16 cellular contexts compared by ENCODE assay signal in the genomic region with DNA sequence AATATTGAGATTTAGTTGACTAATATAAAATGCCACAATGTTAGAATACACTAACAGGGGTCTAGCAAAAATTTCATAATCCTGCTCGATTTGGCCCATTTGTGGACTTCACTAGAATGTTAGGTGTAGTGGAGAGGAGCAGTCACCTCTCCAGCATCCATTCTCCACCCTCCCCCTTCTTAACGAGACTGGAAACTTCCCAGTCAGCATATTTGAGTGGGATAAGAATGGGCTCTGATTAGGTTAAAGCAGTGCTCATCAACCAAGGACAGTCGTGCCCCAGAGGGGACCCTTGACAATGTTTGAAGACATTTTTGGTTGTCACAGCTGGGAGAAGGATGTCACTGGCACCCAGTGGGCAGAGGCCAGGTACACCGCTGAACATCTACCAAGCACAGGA. TPM values are rescaled to one million over a fixed set of nuclear protein-coding genes. Genes with fewer than 3 reads are reported as not detected.
DNase-seq lines count a peak whose midpoint lies in the region; FAIRE-seq and TF ChIP-seq lines count a peak whose summit lies in the region.
"Had no signal": no experiment of that assay in that cellular context is flagged by ENCODE, and none has a peak within 500 bp of the region (broad histone marks: within the 10 kb centered on the region; RNA-seq: fewer than 3 reads in every experiment).

No MANE protein-coding gene starts in this region.

- no peak overlapping the region for H2BK15ac ChIP-seq in H1 (ENCODE audit: low read length)
- H2BK15ac ChIP-seq in neuronal stem cell (ENCODE audit: low read length), result no peak overlapping the region

- no peak for TF ChIP-seq RAD21 in H1 (IDR thresholded peaks at IDR 0.05 in 1 of 2, conservative IDR thresholded peaks at IDR 0.05 in 1 of 2; ENCODE audit: low read depth in 2 of 2, low read length in 2 of 2)

- H3K9ac ChIP-seq in H1 (replicated peaks in 1 of 4; ENCODE audit: extremely low read depth in 1 of 4, low read depth in 3 of 4, low read length in 3 of 4) (no peak overlapping the region), neuronal stem cell (ENCODE audit: low read depth, low read length, poor library complexity) (no peak overlapping the region), kidney (ENCODE audit: low read length in 2 of 2) (no peak overlapping the region)

- WGBS in H1 (ENCODE audit: extremely low coverage in 1 of 2, insufficient coverage in 1 of 2, insufficient read length in 1 of 2, insufficient replicate concordance in 2 of 2, low coverage in 1 of 2, low lambda C conversion rate in 2 of 2, missing lambda C conversion rate in 1 of 2), 2 experiments, result 87% methylated on average over 4 of the region's 4 CpGs; no CpG with 5 or more reads in 1 of the 2 experiments
- WGBS in neuronal stem cell (ENCODE audit: extremely low coverage in 2 of 2, insufficient read length in 2 of 2, insufficient replicate concordance in 1 of 2), 2 donors, result no CpG with 5 or more reads among the region's 4 CpGs

- TF ChIP-seq POLR2A in H1 (IDR thresholded peaks at IDR 0.05; ENCODE audit: control extremely low read depth in 1 of 2, low read depth in 2 of 2, low read length in 2 of 2), result no peak

- H3K36me3 ChIP-seq in Caco-2 (ENCODE audit: control insufficient read depth, insufficient read depth, low read length) (no peaks in the 10 kb centered on the region), H1 (ENCODE audit: control insufficient read depth in 2 of 4, insufficient read depth in 4 of 4, low read length in 3 of 4) (no peaks in the 10 kb centered on the region; a peak in 1 of 8 replicates), neuronal stem cell (replicated peaks in 1 of 2; ENCODE audit: control insufficient read depth in 2 of 2, insufficient read depth in 2 of 2, low read length in 2 of 2) (no peaks in the 10 kb centered on the region), kidney (ENCODE audit: control insufficient read depth in 1 of 2, insufficient read depth in 2 of 2, low read length in 2 of 2) (no peaks in the 10 kb centered on the region)

- peak; percentile 25 for DNase-seq in NCI-H510A treated with DMSO at 0.1 percent for 48 hours (lab: John Stamatoyannopoulos, UW)
- no peak for DNase-seq in NCI-H510A (lab: John Stamatoyannopoulos, UW)
- no peak for DNase-seq in Caco-2
- DNase-seq in H1 (ENCODE audit: low read depth in 1 of 2, low spot score in 2 of 2), result no peak
- DNase-seq in neuronal stem cell (ENCODE audit: low spot score), result no peak
- DNase-seq in retina, result no peak
- DNase-seq in kidney, result no peak
- no peak for DNase-seq in SIG-M5 (lab: John Stamatoyannopoulos, UW)
- DNase-seq: CD8-positive, alpha-beta T cell; COR-L47; EL; HCEC 1CT; HFFc6 had no signal

- POLR2A ChIA-PET in Caco-2 (lab: Charles Lee) (no interaction called here), H1 (lab: Charles Lee; ENCODE audit: partially characterized antibody) (no interaction called here)

- H3K23ac ChIP-seq in H1 (ENCODE audit: insufficient read length) (no peak overlapping the region), neuronal stem cell (ENCODE audit: low read depth, low read length, poor library complexity) (no peak overlapping the region)

- peaks cover 9% of the 10 kb centered on the region for H3K9me3 Mint-ChIP-seq in Caco-2 (ENCODE audit: unreplicated experiment)
- H3K9me3 Mint-ChIP-seq: CD8-positive, alpha-beta T cell; HFFc6 had no signal

- H2AFZ ChIP-seq in H1 (ENCODE audit: low read length) (no peak overlapping the region), neuronal stem cell (ENCODE audit: low read length) (no peak overlapping the region)

- H3K9me3 ChIP-seq in Caco-2 (no peaks in the 10 kb centered on the region), H1 (ENCODE audit: insufficient read depth in 2 of 2, low read depth in 1 of 2, low read length in 1 of 2) (no peaks in the 10 kb centered on the region; a peak in 1 of 4 replicates), neuronal stem cell (replicated peaks in 1 of 2; ENCODE audit: control insufficient read depth in 2 of 2, insufficient read depth in 1 of 2, low read depth in 1 of 2, low read length in 2 of 2) (peaks cover 0 to 2% of the 10 kb centered on the region in 2 donors), kidney (ENCODE audit: control insufficient read depth in 1 of 2, low read length in 2 of 2) (no peaks in the 10 kb centered on the region)

- intact Hi-C loops in Caco-2 (cut with micrococcal nuclease; ENCODE audit: unreplicated experiment) (no loop called here), kidney (cut with DNase I) (no loop called here)

- H3K36me3 Mint-ChIP-seq in Caco-2 (ENCODE audit: insufficient read depth, unreplicated experiment), result peaks cover 12% of the 10 kb centered on the region
- H3K36me3 Mint-ChIP-seq: CD14-positive monocyte; CD8-positive, alpha-beta T cell had no signal

- H3K79me1 ChIP-seq in H1 (ENCODE audit: low read depth, low read length) (no peaks in the 10 kb centered on the region; the same call in 1 of the 2 replicates), neuronal stem cell (ENCODE audit: low read depth, low read length) (no peaks in the 10 kb centered on the region)

- H4K20me1 ChIP-seq in H1 (replicated peaks in 1 of 2; ENCODE audit: control insufficient read depth in 1 of 2, insufficient read depth in 2 of 2, low read length in 2 of 2), result peaks cover 0 to 3% of the 10 kb centered on the region in 2 experiments

- no TSS peak for BruUV-seq in Caco-2 (replicated peaks; lab: Mats Ljungman, UMichigan)

- H3K4ac ChIP-seq in H1 (replicated peaks; ENCODE audit: insufficient read length, low read depth, low read length), result no peak overlapping the region
- H3K4ac ChIP-seq in neuronal stem cell (ENCODE audit: low read length), result no peak overlapping the region

- no peak overlapping the region for H2BK120ac ChIP-seq in H1 (replicated peaks; ENCODE audit: low read depth, low read length)
- no peak overlapping the region for H2BK120ac ChIP-seq in neuronal stem cell (ENCODE audit: low read depth, low read length)

- H2AK5ac ChIP-seq in H1 (ENCODE audit: low read depth, low read length), result no peak overlapping the region
- no peak overlapping the region for H2AK5ac ChIP-seq in neuronal stem cell (ENCODE audit: low read depth, low read length)

- peaks cover 29% of the 10 kb centered on the region for H3K4me1 Mint-ChIP-seq in Caco-2 (ENCODE audit: low read depth, unreplicated experiment)

- H3K23me2 ChIP-seq in H1 (ENCODE audit: low read depth, low read length), result no peaks in the 10 kb centered on the region

- no peak overlapping the region for H3K56ac ChIP-seq in H1 (replicated peaks; ENCODE audit: insufficient read length, low read depth, low read length)

- H3K27ac ChIP-seq in H1 (ENCODE audit: low read depth, low read length) (no peak overlapping the region), neuronal stem cell (replicated peaks; ENCODE audit: low read length) (no peak overlapping the region), kidney (ENCODE audit: low read depth in 2 of 2, low read length in 2 of 2) (no peak overlapping the region)

- H3K79me2 ChIP-seq in H1 (ENCODE audit: control insufficient read depth in 1 of 2, insufficient read depth in 2 of 2, low read length in 2 of 2), result peaks cover 0 to under 1% of the 10 kb centered on the region in 2 experiments; a peak in 1 of 4 replicates

- H3K18ac ChIP-seq in H1 (ENCODE audit: extremely low read depth, low read length), result no peak overlapping the region
- H3K18ac ChIP-seq in neuronal stem cell (ENCODE audit: low read length), result peak overlapping the region; percentile 7

- H4K91ac ChIP-seq in H1 (replicated peaks; ENCODE audit: insufficient read length, low read length), result no peak overlapping the region
- H4K91ac ChIP-seq in neuronal stem cell (ENCODE audit: low read depth, low read length, poor library complexity), result no peak overlapping the region

- H3K4me1 ChIP-seq in Caco-2, result peaks cover 31% of the 10 kb centered on the region
- H3K4me1 ChIP-seq in H1 (replicated peaks in 1 of 4; ENCODE audit: control insufficient read depth in 3 of 4, insufficient read depth in 4 of 4, low read length in 3 of 4), result no peaks in the 10 kb centered on the region; a peak in 1 of 7 replicates
- peaks cover 5 to 7% of the 10 kb centered on the region in 2 donors for H3K4me1 ChIP-seq in neuronal stem cell (ENCODE audit: control insufficient read depth in 2 of 2, insufficient read depth in 1 of 2, low read depth in 1 of 2, low read length in 2 of 2)
- H3K4me1 ChIP-seq in kidney (ENCODE audit: control insufficient read depth in 1 of 2, insufficient read depth in 1 of 2, low read depth in 1 of 2, low read length in 2 of 2), result peaks cover 2 to 21% of the 10 kb centered on the region in 2 donors

- no peak for TF ChIP-seq EP300 in H1 (IDR thresholded peaks at IDR 0.05; ENCODE audit: borderline replicate concordance in 1 of 2, low read depth in 2 of 2, low read length in 2 of 2)

- no peak for TF ChIP-seq CTCF in Caco-2 (IDR thresholded peaks at IDR 0.05; ENCODE audit: insufficient read depth in 1 of 2, low read depth in 1 of 2, low read length in 1 of 2, severe bottlenecking in 1 of 2, unreplicated experiment in 1 of 2)
- no peak for TF ChIP-seq CTCF in H1 (IDR thresholded peaks at IDR 0.05; ENCODE audit: control extremely low read depth in 1 of 3, insufficient read depth in 1 of 3, low read depth in 1 of 3, low read length in 3 of 3)
- no peak for TF ChIP-seq CTCF in kidney (IDR thresholded peaks at IDR 0.05; ENCODE audit: borderline replicate concordance, extremely low read depth, insufficient read depth)

- H3K27me3 Mint-ChIP-seq in Caco-2 (ENCODE audit: insufficient read depth, unreplicated experiment), result no peaks in the 10 kb centered on the region

- no peak overlapping the region for H3K4me3 ChIP-seq in Caco-2 (ENCODE audit: low read depth, low read length)
- no peak overlapping the region for H3K4me3 ChIP-seq in H1 (ENCODE audit: extremely low read depth in 1 of 4, insufficient read depth in 2 of 4, low read depth in 3 of 4, low read length in 4 of 4)
- no peak overlapping the region for H3K4me3 ChIP-seq in neuronal stem cell (ENCODE audit: low read length in 2 of 2)
- no peak overlapping the region for H3K4me3 ChIP-seq in kidney (ENCODE audit: low read length in 2 of 2)

- H3K4me2 ChIP-seq in H1 (ENCODE audit: insufficient read depth in 1 of 2, low read depth in 2 of 2, low read length in 2 of 2), result no peak overlapping the region
- no peak overlapping the region for H3K4me2 ChIP-seq in neuronal stem cell (ENCODE audit: insufficient read depth, low read length, poor library complexity, severe bottlenecking)

- H4K8ac ChIP-seq in H1 (ENCODE audit: extremely low read depth, insufficient read depth, low read length) (no peak overlapping the region), neuronal stem cell (ENCODE audit: low read depth, low read length) (no peak overlapping the region)

- H3K4me3 Mint-ChIP-seq in Caco-2 (ENCODE audit: unreplicated experiment), result no peak overlapping the region
- H3K4me3 Mint-ChIP-seq: CD14-positive monocyte; CD8-positive, alpha-beta T cell had no signal

- H3K14ac ChIP-seq in H1 (ENCODE audit: insufficient read length), result no peak overlapping the region
- no peak overlapping the region for H3K14ac ChIP-seq in neuronal stem cell (ENCODE audit: low read length)

- CTCF ChIA-PET in Caco-2 (lab: Charles Lee) (no interaction called here), H1 (lab: Charles Lee; ENCODE audit: partially characterized antibody) (interaction anchor here (0.9 kb wide), 1 partner anchor 144 kb away, joined by 3 read pairs; no protein-coding TSS in a partner anchor)

- H2BK20ac ChIP-seq in H1 (ENCODE audit: low read length), result no peak overlapping the region

- FAIRE-seq in H1 (lab: Jason Lieb, UNC) (no peak), kidney (lab: Jason Lieb, UNC) (no peak)
- FAIRE-seq: G401.6, GM12891 had no signal

- no peak overlapping the region for H2BK12ac ChIP-seq in H1 (ENCODE audit: low read depth, low read length)
- H2BK12ac ChIP-seq in neuronal stem cell (ENCODE audit: low read length), result no peak overlapping the region

- H4K5ac ChIP-seq in H1 (ENCODE audit: insufficient read length, low read depth, low read length), result no peak overlapping the region

- H3K27me3 ChIP-seq in Caco-2 (replicated peaks; ENCODE audit: control insufficient read depth, insufficient read depth, low read length) (no peaks in the 10 kb centered on the region), H1 (replicated peaks in 1 of 4; ENCODE audit: control insufficient read depth in 3 of 4, extremely low read depth in 1 of 4, insufficient read depth in 3 of 4, low read length in 3 of 4) (no peaks in the 10 kb centered on the region), neuronal stem cell (ENCODE audit: control insufficient read depth in 3 of 3, insufficient read depth in 3 of 3, low read depth in 1 of 3, low read length in 3 of 3) (no peaks in the 10 kb centered on the region)

- H2BK5ac ChIP-seq in H1 (ENCODE audit: low read depth, low read length) (no peak overlapping the region), neuronal stem cell (ENCODE audit: low read length) (no peak overlapping the region)

- H3K27ac Mint-ChIP-seq in Caco-2 (ENCODE audit: unreplicated experiment), result peak overlapping the region; percentile 83
- H3K27ac Mint-ChIP-seq: CD8-positive, alpha-beta T cell; HFFc6 had no signal

RNA-seq across cellular contexts. Expression of a gene that starts 46.7 kb away (rescaled TPM):
- 24.3 and 29.2 TPM in 2 replicates for total RNA-seq in Caco-2 (2022)
- 15.2 and 15.4 TPM in 2 replicates for total RNA-seq in H1 (2021; fragmentation: NEBNext Ultra II Directional; extraction: Animal tissue kit (Norgen Biotek cat#: 25700))
- 7.6 and 7.8 TPM in 2 replicates for polyA plus RNA-seq in H1 (2011; rRNA removed)
- polyA plus RNA-seq in H1 (2011; cell fraction: cytosol; rRNA removed), result 8.4 TPM
- polyA plus RNA-seq in H1 (2011; cell fraction: nucleus; rRNA removed), result 7.9 TPM
- 8.3 to 9.8 TPM (median 9.0 TPM) in 4 replicates for polyA plus RNA-seq in H1 (2012, experiment 1 of 2)
- 4.8 TPM for polyA plus RNA-seq in H1 (2012, experiment 2 of 2)
- 6.6 TPM for polyA plus RNA-seq in H1 (2013, experiment 1 of 2)
- polyA plus RNA-seq in H1 (2013, experiment 2 of 2), result 6.8 TPM
- 16.4 and 23.2 TPM in 2 replicates for polyA minus RNA-seq in H1 (2011; rRNA and poly(A)+ RNA removed)
- 10.3 TPM for polyA minus RNA-seq in H1 (2011; cell fraction: cytosol; rRNA and poly(A)+ RNA removed)
- 25.0 TPM for polyA minus RNA-seq in H1 (2011; cell fraction: nucleus; rRNA and poly(A)+ RNA removed)
- polyA plus RNA-seq in neuronal stem cell (2013, experiment 1 of 2), result 7.2 TPM
- polyA plus RNA-seq in neuronal stem cell (2013, experiment 2 of 2), result 7.0 TPM
- 10.8 TPM for total RNA-seq in kidney
- 7.5 TPM for polyA plus RNA-seq in kidney (ENCODE audit: insufficient read depth, low read depth, low replicate concordance)
